ENCODE assay signal across 24 cellular contexts in genomic region chr11:3225159-3225758, GRCh38. TPM values are rescaled to one million over a fixed set of nuclear protein-coding genes. Genes with fewer than 3 reads are reported as not detected.
A peak's percentile ranks its signal among the peaks of the same experiment; 100 is the strongest.
DNase-seq lines count a peak whose midpoint lies in the region; ATAC-seq and TF ChIP-seq lines count a peak whose summit lies in the region.
"Had no signal": no experiment of that assay in that cellular context is flagged by ENCODE, and none has a peak within 500 bp of the region (broad histone marks: within the 10 kb centered on the region; RNA-seq: fewer than 3 reads in every experiment).

No MANE protein-coding gene starts in this region.

- intact Hi-C loops in posterior vena cava (cut with DNase I) = loop anchor here in 1 of 2 donors (10.0 kb wide), 1 partner anchor 180 kb away; no protein-coding TSS in a partner anchor

- no peak overlapping the region for H3K27ac Mint-ChIP-seq in activated CD8-positive, alpha-beta memory T cell treated with anti-CD3 and anti-CD28 coated beads, Interleukin-2, amount 10 ng/mL, durations not matched to agents 7 days and 5 days
- H3K27ac Mint-ChIP-seq: activated naive CD8-positive, alpha-beta T cell treated with anti-CD3 and anti-CD28 coated beads for 36 hours; stimulated activated memory B cell treated with anti-CD40 and anti-IgM and Interleukin-4, amounts not matched to agents 10 μg/mL and 1 μg/mL and 100 μg/mL, for 72 hours had no signal

- TF ChIP-seq CTCF in GM13977 (IDR thresholded peaks at IDR 0.05; ENCODE audit: extremely low read depth, insufficient read depth, missing control alignments) = no peak

- H3K4me1 Mint-ChIP-seq in activated CD8-positive, alpha-beta memory T cell treated with anti-CD3 and anti-CD28 coated beads, Interleukin-2, amount 10 ng/mL, durations not matched to agents 7 days and 5 days = peaks cover 2% of the 10 kb centered on the region
- H3K4me1 Mint-ChIP-seq: stimulated activated memory B cell treated with anti-CD40 and anti-IgM and Interleukin-4, amounts not matched to agents 10 μg/mL and 1 μg/mL and 100 μg/mL, for 72 hours had no signal

- ATAC-seq in activated CD8-positive, alpha-beta memory T cell treated with anti-CD3 and anti-CD28 coated beads, Interleukin-2, amount 10 ng/mL, durations not matched to agents 7 days and 5 days = no peak
- no peak for ATAC-seq in GM21529 (IDR thresholded peaks at IDR 0.05; ENCODE audit: unreplicated experiment)
- ATAC-seq: activated T-cell treated with anti-CD3 and anti-CD28 coated beads, Interleukin-2, amount 50 U/mL, for 4 hours; stimulated activated memory B cell treated with anti-CD40 and anti-IgM and Interleukin-4, amounts not matched to agents 10 μg/mL and 1 μg/mL and 100 μg/mL, for 72 hours; T-cell had no signal

- in situ Hi-C loops in GM13977 (cut with MboI; ENCODE audit: low pct_unique_long_range_greater_than_20kb, low sequenced_read_pairs, unreplicated experiment) = no loop called here

- H3K27me3 Mint-ChIP-seq in activated CD8-positive, alpha-beta memory T cell treated with anti-CD3 and anti-CD28 coated beads, Interleukin-2, amount 10 ng/mL, durations not matched to agents 7 days and 5 days = peaks cover 8% of the 10 kb centered on the region
- H3K27me3 Mint-ChIP-seq: CD4-positive, CD25-positive, alpha-beta regulatory T cell had no signal

- no peaks in the 10 kb centered on the region for H3K36me3 Mint-ChIP-seq in activated CD8-positive, alpha-beta memory T cell treated with anti-CD3 and anti-CD28 coated beads, Interleukin-2, amount 10 ng/mL, durations not matched to agents 7 days and 5 days
- H3K36me3 Mint-ChIP-seq: activated naive CD8-positive, alpha-beta T cell treated with anti-CD3 and anti-CD28 coated beads for 36 hours; CD4-positive, CD25-positive, alpha-beta regulatory T cell; stimulated activated memory B cell treated with anti-CD40 and anti-IgM and Interleukin-4, amounts not matched to agents 10 μg/mL and 1 μg/mL and 100 μg/mL, for 72 hours; T-cell had no signal

- DNase-seq in activated CD8-positive, alpha-beta memory T cell treated with anti-CD3 and anti-CD28 coated beads, Interleukin-2, amount 10 ng/mL, durations not matched to agents 7 days and 5 days = peak; percentile 32
- DNase-seq in activated CD8-positive, alpha-beta memory T cell treated with anti-CD3 and anti-CD28 coated beads for 24 hours = no peak
- DNase-seq in GM13977 (ENCODE audit: low spot score) (peak; percentile 17), islet precursor cell (peak; percentile 84), posterior vena cava (ENCODE audit: low spot score) (peak; percentile 68), NK-92 (lab: John Stamatoyannopoulos, UW; ENCODE audit: unreplicated experiment) (no peak), activated gamma-delta T cell (lab: John Stamatoyannopoulos, UW) (no peak)
- DNase-seq: activated naive CD8-positive, alpha-beta T cell treated with anti-CD3 and anti-CD28 coated beads for 36 hours; activated T-cell treated with anti-CD3 and anti-CD28 coated beads, Interleukin-2, amount 50 U/mL, for 4 hours; CD4-positive, CD25-positive, alpha-beta regulatory T cell; DMS 273 treated with DMSO at 0.1 percent for 48 hours; glutamatergic neuron; MG63; NCI-H1436; NCI-H2171; NCI-H748 treated with DMSO at 0.1 percent for 48 hours; nucleus accumbens; testis had no signal

- H3K4me3 Mint-ChIP-seq in activated CD8-positive, alpha-beta memory T cell treated with anti-CD3 and anti-CD28 coated beads, Interleukin-2, amount 10 ng/mL, durations not matched to agents 7 days and 5 days = no peak overlapping the region
- H3K4me3 Mint-ChIP-seq: activated naive CD8-positive, alpha-beta T cell treated with anti-CD3 and anti-CD28 coated beads for 36 hours; activated T-cell treated with anti-CD3 and anti-CD28 coated beads, Interleukin-2, amount 50 U/mL, for 4 hours; CD4-positive, CD25-positive, alpha-beta regulatory T cell; stimulated activated memory B cell treated with anti-CD40 and anti-IgM and Interleukin-4, amounts not matched to agents 10 μg/mL and 1 μg/mL and 100 μg/mL, for 72 hours; T-cell had no signal

- H3K9me3 Mint-ChIP-seq in activated CD8-positive, alpha-beta memory T cell treated with anti-CD3 and anti-CD28 coated beads, Interleukin-2, amount 10 ng/mL, durations not matched to agents 7 days and 5 days (ENCODE audit: low read depth) = no peaks in the 10 kb centered on the region
- H3K9me3 Mint-ChIP-seq: activated naive CD8-positive, alpha-beta T cell treated with anti-CD3 and anti-CD28 coated beads for 36 hours; activated T-cell treated with anti-CD3 and anti-CD28 coated beads, Interleukin-2, amount 50 U/mL, for 4 hours; CD4-positive, CD25-positive, alpha-beta regulatory T cell; stimulated activated memory B cell treated with anti-CD40 and anti-IgM and Interleukin-4, amounts not matched to agents 10 μg/mL and 1 μg/mL and 100 μg/mL, for 72 hours; T-cell had no signal

- CTCF ChIA-PET in activated CD8-positive, alpha-beta memory T cell treated with anti-CD3 and anti-CD28 coated beads, Interleukin-2, amount 10 ng/mL, durations not matched to agents 7 days and 5 days (lab: Charles Lee) = interaction anchor here (1.1 kb wide), 1 partner anchor 9 kb away, joined by 3 read pairs; no protein-coding TSS in a partner anchor

RNA-seq across cellular contexts. Expression of gene MRGPRG, which starts 6.6 kb away (rescaled TPM):
- not detected for total RNA-seq in activated CD8-positive, alpha-beta memory T cell treated with anti-CD3 and anti-CD28 coated beads, Interleukin-2, amount 10 ng/mL, durations not matched to agents 7 days and 5 days
- total RNA-seq in posterior vena cava = not detected
- total RNA-seq: activated naive CD8-positive, alpha-beta T cell treated with anti-CD3 and anti-CD28 coated beads for 36 hours; activated T-cell treated with anti-CD3 and anti-CD28 coated beads, Interleukin-2, amount 50 U/mL, for 4 hours; CD4-positive, CD25-positive, alpha-beta regulatory T cell; liver; OCI-LY7; right lobe of liver; T-cell had no signal

RNA-seq across cellular contexts. Expression of gene MRGPRE, which starts 7.0 kb away (rescaled TPM):
- not detected for total RNA-seq in activated CD8-positive, alpha-beta memory T cell treated with anti-CD3 and anti-CD28 coated beads, Interleukin-2, amount 10 ng/mL, durations not matched to agents 7 days and 5 days
- total RNA-seq in posterior vena cava = under 1 TPM in 1 of 2 donors, not detected in 1; 0.62 TPM
- total RNA-seq: activated naive CD8-positive, alpha-beta T cell treated with anti-CD3 and anti-CD28 coated beads for 36 hours; activated T-cell treated with anti-CD3 and anti-CD28 coated beads, Interleukin-2, amount 50 U/mL, for 4 hours; CD4-positive, CD25-positive, alpha-beta regulatory T cell; OCI-LY7; right lobe of liver; T-cell had no signal

Comparison
In these comparisons a context has a peak if more than half of its experiments do, and no peak if none do; other contexts are left out.
1. DNase-seq: peak in activated CD8-positive, alpha-beta memory T cell treated with anti-CD3 and anti-CD28 coated beads, Interleukin-2, amount 10 ng/mL, durations not matched to agents 7 days and 5 days (single experiment), GM13977 (single experiment), islet precursor cell (single experiment) and posterior vena cava (single experiment); none in activated CD8-positive, alpha-beta memory T cell treated with anti-CD3 and anti-CD28 coated beads for 24 hours (single experiment), NK-92 (single experiment) and activated gamma-delta T cell (single experiment).